ENCODE assay signal across 16 cellular contexts in the genomic region with DNA sequence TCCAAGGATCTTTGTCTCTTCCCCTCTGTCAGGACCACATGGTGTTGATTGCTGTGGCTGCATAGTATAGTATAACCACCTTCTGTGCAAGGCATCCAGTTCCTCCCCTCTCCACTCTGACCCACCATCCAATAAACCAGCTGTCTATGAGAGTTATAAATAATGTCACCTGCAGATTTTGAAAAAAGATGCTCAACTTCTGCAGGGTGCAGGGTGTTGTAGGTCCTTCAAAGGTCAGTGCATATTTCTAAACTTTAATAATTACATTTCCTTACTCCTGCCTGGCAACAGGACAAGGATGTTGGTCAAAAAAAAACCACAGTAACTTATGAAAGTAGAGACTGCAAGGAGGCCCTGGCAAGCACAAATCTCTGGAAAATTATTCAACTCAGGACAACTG.
DNase-seq lines count a peak whose midpoint lies in the region; ATAC-seq and TF ChIP-seq lines count a peak whose summit lies in the region.
"Had no signal": no experiment of that assay in that cellular context is flagged by ENCODE, and none has a peak within 500 bp of the region (broad histone marks: within the 10 kb centered on the region; RNA-seq: fewer than 3 reads in every experiment).

No MANE protein-coding gene starts in this region.

- peaks cover 22% of the 10 kb centered on the region; the same call in 1 of the 2 replicates for H3K9me3 ChIP-seq in Panc1 (ENCODE audit: control insufficient read depth, insufficient read depth, low read depth, low read length)
- H3K9me3 ChIP-seq: esophagus squamous epithelium had no signal

- H3K9me3 Mint-ChIP-seq in Calu3 (ENCODE audit: low read depth, unreplicated experiment) (no peaks in the 10 kb centered on the region), nephron (no peaks in the 10 kb centered on the region)
- H3K9me3 Mint-ChIP-seq in natural killer cell treated with Interleukin-12 subunit alpha and Interleukin-12 subunit beta and Interleukin-15 and Interleukin-18, amount 100 ng/mL, for 72 hours: no peaks in the 10 kb centered on the region

- peaks cover 43% of the 10 kb centered on the region for H3K4me1 ChIP-seq in Panc1 (ENCODE audit: control insufficient read depth, insufficient read depth, low read length)

- H3K27me3 Mint-ChIP-seq in Calu3 (ENCODE audit: unreplicated experiment) (no peaks in the 10 kb centered on the region), nephron (ENCODE audit: low read depth) (peaks cover 4% of the 10 kb centered on the region)
- peaks cover 7 to 8% of the 10 kb centered on the region in 2 donors for H3K27me3 Mint-ChIP-seq in natural killer cell treated with Interleukin-12 subunit alpha and Interleukin-12 subunit beta and Interleukin-15 and Interleukin-18, amount 100 ng/mL, for 72 hours

- H3K4me1 Mint-ChIP-seq in Calu3 (ENCODE audit: low read depth, unreplicated experiment) (peaks cover 93% of the 10 kb centered on the region), nephron (peaks cover 59% of the 10 kb centered on the region)
- no peaks in the 10 kb centered on the region for H3K4me1 Mint-ChIP-seq in natural killer cell treated with Interleukin-12 subunit alpha and Interleukin-12 subunit beta and Interleukin-15 and Interleukin-18, amount 100 ng/mL, for 72 hours (ENCODE audit: low read depth in 2 of 2)
- H3K4me1 Mint-ChIP-seq: activated CD4-positive, alpha-beta T cell treated with anti-CD3 and anti-CD28 coated beads for 36 hours had no signal

- ATAC-seq in Panc1 (no peak), HG02610 (IDR thresholded peaks at IDR 0.05; ENCODE audit: unreplicated experiment) (no peak)
- ATAC-seq in natural killer cell treated with Interleukin-12 subunit alpha and Interleukin-12 subunit beta and Interleukin-15 and Interleukin-18, amount 100 ng/mL, for 72 hours: no peak
- ATAC-seq: activated CD4-positive, alpha-beta T cell treated with anti-CD3 and anti-CD28 coated beads for 36 hours; left cardiac atrium had no signal

- no TSS peak for BruUV-seq in Calu3 (replicated peaks; lab: Mats Ljungman, UMichigan)
- no TSS peak for BruUV-seq in Panc1 (replicated peaks; lab: Mats Ljungman, UMichigan)

- peak overlapping the region; percentile 87 for H3K27ac Mint-ChIP-seq in Calu3 (ENCODE audit: unreplicated experiment)
- H3K27ac Mint-ChIP-seq in nephron: peak overlapping the region; percentile 36 to 90 (median 63)
- H3K27ac Mint-ChIP-seq in natural killer cell treated with Interleukin-12 subunit alpha and Interleukin-12 subunit beta and Interleukin-15 and Interleukin-18, amount 100 ng/mL, for 72 hours: no peak overlapping the region
- H3K27ac Mint-ChIP-seq: activated CD4-positive, alpha-beta T cell treated with anti-CD3 and anti-CD28 coated beads for 36 hours had no signal

- in situ Hi-C loops in Panc1 (cut with HindIII; ENCODE audit: low pct_unique_long_range_greater_than_20kb, low sequenced_read_pairs) (no loop called here), brain microvascular endothelial cell (cut with HindIII; ENCODE audit: low pct_ligation_motif_present, low sequenced_read_pairs) (no loop called here)

- TF ChIP-seq CTCF in Calu3 (IDR thresholded peaks at IDR 0.05; ENCODE audit: unreplicated experiment) (no peak), Panc1 (IDR thresholded peaks at IDR 0.05) (no peak), nephron (IDR thresholded peaks at IDR 0.05; ENCODE audit: unreplicated experiment in 3 of 3) (no peak), brain microvascular endothelial cell (IDR thresholded peaks at IDR 0.05; ENCODE audit: low read depth, low read length, missing control alignments) (no peak)

- intact Hi-C loops in Calu3 (cut with micrococcal nuclease; ENCODE audit: unreplicated experiment): no loop called here
- intact Hi-C loops in Panc1 (cut with micrococcal nuclease; ENCODE audit: unreplicated experiment): loop anchor here (10.0 kb wide), 1 partner anchor 147 kb away; no protein-coding TSS in a partner anchor
- intact Hi-C loops in cardiac septum (cut with DNase I): no loop called here

- H3K4me3 Mint-ChIP-seq in Calu3 (ENCODE audit: low read depth, unreplicated experiment) (no peak overlapping the region), nephron (no peak overlapping the region)
- no peak overlapping the region for H3K4me3 Mint-ChIP-seq in natural killer cell treated with Interleukin-12 subunit alpha and Interleukin-12 subunit beta and Interleukin-15 and Interleukin-18, amount 100 ng/mL, for 72 hours
- H3K4me3 Mint-ChIP-seq: activated CD4-positive, alpha-beta T cell treated with anti-CD3 and anti-CD28 coated beads for 36 hours had no signal

- H3K4me3 ChIP-seq in Panc1 (ENCODE audit: low read depth in 2 of 2, low read length in 2 of 2) (no peak overlapping the region), brain microvascular endothelial cell (ENCODE audit: low read depth, low read length) (no peak overlapping the region)
- H3K4me3 ChIP-seq: esophagus squamous epithelium had no signal

- POLR2A ChIA-PET in Panc1 (lab: Charles Lee): no interaction called here

- CTCF ChIA-PET in Calu3 (lab: Charles Lee) (interaction anchor here (0.6 to 1.4 kb wide), 2 partner anchors 23 to 202 kb away, joined by 3 read pairs; no protein-coding TSS in a partner anchor), Panc1 (lab: Charles Lee) (no interaction called here)

- DNase-seq in Calu3 (no peak), Panc1 (ENCODE audit: low read depth, low spot score) (no peak), dedifferentiated amniotic fluid mesenchymal stem cell (ENCODE audit: extremely low spot score) (peak; percentile 36), cardiac septum (ENCODE audit: low spot score) (no peak), brain microvascular endothelial cell (no peak)
- no peak for DNase-seq in natural killer cell treated with Interleukin-12 subunit alpha and Interleukin-12 subunit beta and Interleukin-15 and Interleukin-18, amount 100 ng/mL, for 72 hours (ENCODE audit: low spot score)
- DNase-seq: activated CD4-positive, alpha-beta T cell treated with anti-CD3 and anti-CD28 coated beads for 36 hours; activated CD8-positive, alpha-beta memory T cell treated with anti-CD3 and anti-CD28 coated beads, Interleukin-2, amount 50 U/mL, for 4 hours; esophagus squamous epithelium; left cardiac atrium; NCI-H2029 treated with DMSO at 0.1 percent for 48 hours; NCI-H510A treated with DMSO at 0.1 percent for 48 hours; stimulated activated CD4-positive, alpha-beta T cell treated with anti-CD3 and anti-CD28 coated beads, Interleukin-2, amount 100 ng/mL, for 48 hours had no signal

- H3K27me3 ChIP-seq in Panc1 (ENCODE audit: control insufficient read depth, insufficient read depth, low read length) (no peaks in the 10 kb centered on the region), brain microvascular endothelial cell (replicated peaks) (no peaks in the 10 kb centered on the region)

- H3K36me3 ChIP-seq in Panc1 (ENCODE audit: control insufficient read depth, insufficient read depth, low read length) (no peaks in the 10 kb centered on the region), brain microvascular endothelial cell (replicated peaks) (no peaks in the 10 kb centered on the region)
- H3K36me3 ChIP-seq: esophagus squamous epithelium had no signal

- H3K36me3 Mint-ChIP-seq in Calu3 (ENCODE audit: insufficient read depth, unreplicated experiment) (peaks cover 21% of the 10 kb centered on the region), nephron (ENCODE audit: low read depth) (peaks cover 5% of the 10 kb centered on the region)
- no peaks in the 10 kb centered on the region for H3K36me3 Mint-ChIP-seq in natural killer cell treated with Interleukin-12 subunit alpha and Interleukin-12 subunit beta and Interleukin-15 and Interleukin-18, amount 100 ng/mL, for 72 hours
- H3K36me3 Mint-ChIP-seq: brain had no signal

- H3K27ac ChIP-seq in Panc1 (ENCODE audit: low read length) (peak overlapping the region; percentile 100), brain microvascular endothelial cell (no peak overlapping the region)
- H3K27ac ChIP-seq: esophagus squamous epithelium had no signal

Comparison
In these comparisons a context has a peak if more than half of its experiments do, and no peak if none do; other contexts are left out.
1. H3K27ac Mint-ChIP-seq: peak in Calu3 (single experiment) and nephron (3 of 3); none in natural killer cell treated with Interleukin-12 subunit alpha and Interleukin-12 subunit beta and Interleukin-15 and Interleukin-18, amount 100 ng/mL, for 72 hours (0 of 2).